In the genomic region with DNA sequence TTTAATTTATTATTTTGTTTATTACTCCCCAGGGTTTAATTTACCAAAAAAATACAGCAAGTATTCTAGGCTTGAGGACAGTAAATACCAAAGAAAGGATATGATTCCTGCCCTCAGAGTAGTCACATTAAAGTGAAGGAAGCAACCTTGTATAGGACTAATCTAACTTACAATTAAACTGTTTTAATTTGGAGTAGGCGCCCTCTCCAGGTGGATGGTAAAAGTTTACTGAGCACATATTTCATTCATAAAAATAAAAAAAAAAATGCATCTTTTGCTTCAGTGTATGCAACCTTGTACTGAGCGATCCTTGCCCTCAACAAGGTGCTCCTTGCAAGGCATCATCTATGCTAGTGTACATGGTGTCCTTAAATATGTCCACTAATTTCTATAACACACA, we compare ENCODE assay signal across 1 cellular context.
TF ChIP-seq lines count a peak whose summit lies in the region.

No MANE protein-coding gene starts in this region.

TF ChIP-seq in GM23338, 12 proteins besides CTCF, POLR2A, EP300 and RAD21:
- no peak for TF ChIP-seq ZNF462 (CRISPR knock-in tag; IDR thresholded peaks at IDR 0.05)
- no peak for TF ChIP-seq ZNF331 (CRISPR knock-in tag; IDR thresholded peaks at IDR 0.05; ENCODE audit: low read depth)
- TF ChIP-seq, protein P1, sequence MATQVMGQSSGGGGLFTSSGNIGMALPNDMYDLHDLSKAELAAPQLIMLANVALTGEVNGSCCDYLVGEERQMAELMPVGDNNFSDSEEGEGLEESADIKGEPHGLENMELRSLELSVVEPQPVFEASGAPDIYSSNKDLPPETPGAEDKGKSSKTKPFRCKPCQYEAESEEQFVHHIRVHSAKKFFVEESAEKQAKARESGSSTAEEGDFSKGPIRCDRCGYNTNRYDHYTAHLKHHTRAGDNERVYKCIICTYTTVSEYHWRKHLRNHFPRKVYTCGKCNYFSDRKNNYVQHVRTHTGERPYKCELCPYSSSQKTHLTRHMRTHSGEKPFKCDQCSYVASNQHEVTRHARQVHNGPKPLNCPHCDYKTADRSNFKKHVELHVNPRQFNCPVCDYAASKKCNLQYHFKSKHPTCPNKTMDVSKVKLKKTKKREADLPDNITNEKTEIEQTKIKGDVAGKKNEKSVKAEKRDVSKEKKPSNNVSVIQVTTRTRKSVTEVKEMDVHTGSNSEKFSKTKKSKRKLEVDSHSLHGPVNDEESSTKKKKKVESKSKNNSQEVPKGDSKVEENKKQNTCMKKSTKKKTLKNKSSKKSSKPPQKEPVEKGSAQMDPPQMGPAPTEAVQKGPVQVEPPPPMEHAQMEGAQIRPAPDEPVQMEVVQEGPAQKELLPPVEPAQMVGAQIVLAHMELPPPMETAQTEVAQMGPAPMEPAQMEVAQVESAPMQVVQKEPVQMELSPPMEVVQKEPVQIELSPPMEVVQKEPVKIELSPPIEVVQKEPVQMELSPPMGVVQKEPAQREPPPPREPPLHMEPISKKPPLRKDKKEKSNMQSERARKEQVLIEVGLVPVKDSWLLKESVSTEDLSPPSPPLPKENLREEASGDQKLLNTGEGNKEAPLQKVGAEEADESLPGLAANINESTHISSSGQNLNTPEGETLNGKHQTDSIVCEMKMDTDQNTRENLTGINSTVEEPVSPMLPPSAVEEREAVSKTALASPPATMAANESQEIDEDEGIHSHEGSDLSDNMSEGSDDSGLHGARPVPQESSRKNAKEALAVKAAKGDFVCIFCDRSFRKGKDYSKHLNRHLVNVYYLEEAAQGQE (IDR thresholded peaks at IDR 0.05; ENCODE audit: unreplicated experiment): no peak
- no peak for TF ChIP-seq JUNB (IDR thresholded peaks at IDR 0.05; ENCODE audit: unreplicated experiment)
- no peak for TF ChIP-seq CREB1 (CRISPR knock-in tag; IDR thresholded peaks at IDR 0.05; ENCODE audit: low read depth)
- no peak for TF ChIP-seq EZH2 (IDR thresholded peaks at IDR 0.05; ENCODE audit: low read depth, unreplicated experiment)
- no peak for TF ChIP-seq NANOG (IDR thresholded peaks at IDR 0.05; ENCODE audit: borderline replicate concordance)
- no peak for TF ChIP-seq POLR2AphosphoS5 (IDR thresholded peaks at IDR 0.05; ENCODE audit: low read depth)
- no peak for TF ChIP-seq STAT1 (IDR thresholded peaks at IDR 0.05; ENCODE audit: unreplicated experiment)
- TF ChIP-seq ZNF114 (CRISPR knock-in tag; IDR thresholded peaks at IDR 0.05): no peak
- TF ChIP-seq, protein P2, sequence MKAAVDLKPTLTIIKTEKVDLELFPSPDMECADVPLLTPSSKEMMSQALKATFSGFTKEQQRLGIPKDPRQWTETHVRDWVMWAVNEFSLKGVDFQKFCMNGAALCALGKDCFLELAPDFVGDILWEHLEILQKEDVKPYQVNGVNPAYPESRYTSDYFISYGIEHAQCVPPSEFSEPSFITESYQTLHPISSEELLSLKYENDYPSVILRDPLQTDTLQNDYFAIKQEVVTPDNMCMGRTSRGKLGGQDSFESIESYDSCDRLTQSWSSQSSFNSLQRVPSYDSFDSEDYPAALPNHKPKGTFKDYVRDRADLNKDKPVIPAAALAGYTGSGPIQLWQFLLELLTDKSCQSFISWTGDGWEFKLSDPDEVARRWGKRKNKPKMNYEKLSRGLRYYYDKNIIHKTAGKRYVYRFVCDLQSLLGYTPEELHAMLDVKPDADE (IDR thresholded peaks at IDR 0.05): no peak
- TF ChIP-seq EZH2phosphoT487 (IDR thresholded peaks at IDR 0.05; ENCODE audit: unreplicated experiment): no peak
